In genomic region chr10:9878429-9878828, GRCh38 we compare ENCODE assay signal across 8 cellular contexts.
"Had no signal": no experiment of that assay in that cellular context is flagged by ENCODE, and none has a peak within 500 bp of the region (broad histone marks: within the 10 kb centered on the region; RNA-seq: fewer than 3 reads in every experiment).

No MANE protein-coding gene starts in this region.

- DNase-seq: GOT3, H9, HCEC 1CT, KG1 had no signal

- H3K27ac Mint-ChIP-seq: H9, IgD-negative memory B cell had no signal

- H3K4me3 Mint-ChIP-seq: H9, IgD-negative memory B cell had no signal

- FAIRE-seq: H54, HepG2 had no signal

- H3K36me3 Mint-ChIP-seq: IgD-negative memory B cell had no signal

- H3K27me3 Mint-ChIP-seq: IgD-negative memory B cell had no signal

- H3K4me1 Mint-ChIP-seq: H9, IgD-negative memory B cell had no signal

- H3K27ac ChIP-seq: HL-60 had no signal

- ATAC-seq: HepG2 had no signal
